Comparison of ENCODE assay signal across 5 cellular contexts in the genomic region with DNA sequence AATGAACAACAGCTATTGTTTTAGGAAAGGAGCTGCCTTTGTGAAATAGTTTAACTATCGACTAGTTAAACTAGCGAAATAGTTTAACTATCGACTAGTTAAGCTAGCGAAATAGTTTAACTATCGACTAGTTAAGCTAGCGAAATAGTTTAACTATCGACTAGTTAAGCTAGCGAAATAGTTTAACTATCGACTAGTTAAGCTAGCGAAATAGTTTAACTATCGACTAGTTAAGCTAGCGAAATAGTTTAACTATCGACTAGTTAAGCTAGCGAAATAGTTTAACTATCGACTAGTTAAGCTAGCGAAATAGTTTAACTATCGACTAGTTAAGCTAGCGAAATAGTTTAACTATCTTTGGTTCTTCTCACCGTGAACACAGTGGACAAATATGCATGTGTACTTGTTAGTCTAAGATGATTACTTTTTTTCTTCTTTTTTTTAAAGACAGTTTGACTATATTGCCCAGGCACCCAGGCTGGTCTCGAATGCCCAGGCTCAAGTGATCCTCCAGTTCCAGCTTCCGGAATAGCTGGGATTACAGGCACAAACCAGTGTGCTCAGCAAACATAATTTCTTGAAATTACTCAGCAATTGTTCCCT.
DNase-seq lines count a peak whose midpoint lies in the region; ATAC-seq, FAIRE-seq and TF ChIP-seq lines count a peak whose summit lies in the region.
"Not testable (repeated sequence)": the region's sequence is repeated elsewhere in the genome, so short reads cannot be mapped to it uniquely, and the experiment has no call there.

No MANE protein-coding gene starts in this region.

- not testable (repeated sequence) for H3K4me3 Mint-ChIP-seq in endodermal cell

- not testable (repeated sequence) for TF ChIP-seq POLR2A in K562 (conservative IDR thresholded peaks at IDR 0.05); H1 (IDR thresholded peaks at IDR 0.05; ENCODE audit: control extremely low read depth in 1 of 2, low read depth in 2 of 2, low read length in 2 of 2)

- not testable (repeated sequence) for H3K36me3 ChIP-seq in K562 (ENCODE audit: control insufficient read depth, insufficient read depth, low read length); H1 (ENCODE audit: control insufficient read depth in 2 of 4, insufficient read depth in 4 of 4, low read length in 3 of 4); endodermal cell (ENCODE audit: control insufficient read depth, insufficient read depth, low read length); hepatocyte (replicated peaks; ENCODE audit: insufficient read depth, low read depth)

- not testable (repeated sequence) for H3K27ac Mint-ChIP-seq in endodermal cell

- H2BK120ac ChIP-seq in H1 (replicated peaks; ENCODE audit: low read depth, low read length), result not testable (repeated sequence)

- H3K23me2 ChIP-seq in H1 (ENCODE audit: low read depth, low read length), result not testable (repeated sequence)

- not testable (repeated sequence) for H3K14ac ChIP-seq in H1 (ENCODE audit: insufficient read length)

- H3K56ac ChIP-seq in H1 (replicated peaks; ENCODE audit: insufficient read length, low read depth, low read length), result not testable (repeated sequence)

- not testable (repeated sequence) for FAIRE-seq in K562 (lab: Jason Lieb, UNC); H1 (lab: Jason Lieb, UNC)

- H3K4me3 ChIP-seq in K562; H1 (ENCODE audit: extremely low read depth in 1 of 4, insufficient read depth in 2 of 4, low read depth in 3 of 4, low read length in 4 of 4); endodermal cell (ENCODE audit: low read length); hepatocyte: not testable (repeated sequence)

- not testable (repeated sequence) for H3K4ac ChIP-seq in H1 (replicated peaks; ENCODE audit: insufficient read length, low read depth, low read length)

- WGBS in K562 (ENCODE audit: insufficient coverage, low coverage, missing lambda C conversion rate), result 3% methylated on average over 13 of the region's 21 CpGs
- 94% methylated on average over 14 of the region's 21 CpGs; no CpG with 5 or more reads in 1 of the 2 experiments for WGBS in H1 (ENCODE audit: extremely low coverage in 1 of 2, insufficient coverage in 1 of 2, insufficient read length in 1 of 2, insufficient replicate concordance in 2 of 2, low coverage in 1 of 2, low lambda C conversion rate in 2 of 2, missing lambda C conversion rate in 1 of 2), 2 experiments
- WGBS in endodermal cell (ENCODE audit: insufficient coverage in 1 of 2, insufficient read length in 1 of 2), 2 experiments, result 94 to 95% methylated on average over 3 to 12 of the region's 21 CpGs
- WGBS in hepatocyte (ENCODE audit: low lambda C conversion rate, missing lambda C conversion rate), result 95% methylated on average over 16 of the region's 21 CpGs

- H4K91ac ChIP-seq in H1 (replicated peaks; ENCODE audit: insufficient read length, low read length), result not testable (repeated sequence)

- not testable (repeated sequence) for H3K36me3 Mint-ChIP-seq in endodermal cell (ENCODE audit: low read depth)

- H3K79me2 ChIP-seq in K562 (ENCODE audit: control insufficient read depth, insufficient read depth, low read length); H1 (ENCODE audit: control insufficient read depth in 1 of 2, insufficient read depth in 2 of 2, low read length in 2 of 2); hepatocyte: not testable (repeated sequence)

- not testable (repeated sequence) for H3K9me2 ChIP-seq in hepatocyte (replicated peaks; ENCODE audit: insufficient read depth)

- not testable (repeated sequence) for TF ChIP-seq RAD21 in K562 (CRISPR knock-in tag; conservative IDR thresholded peaks at IDR 0.05 in 1 of 2, IDR thresholded peaks at IDR 0.05 in 1 of 2); H1 (IDR thresholded peaks at IDR 0.05 in 1 of 2, conservative IDR thresholded peaks at IDR 0.05 in 1 of 2; ENCODE audit: low read depth in 2 of 2, low read length in 2 of 2)

- H2AK5ac ChIP-seq in H1 (ENCODE audit: low read depth, low read length), result not testable (repeated sequence)

- in situ Hi-C loops in K562 (cut with MboI), result not testable (repeated sequence)

- TF ChIP-seq EP300 in K562 (IDR thresholded peaks at IDR 0.05; ENCODE audit: low read length); H1 (IDR thresholded peaks at IDR 0.05; ENCODE audit: borderline replicate concordance in 1 of 2, low read depth in 2 of 2, low read length in 2 of 2): not testable (repeated sequence)

- H2AFZ ChIP-seq in K562 (ENCODE audit: low read depth, low read length); H1 (ENCODE audit: low read length); hepatocyte: not testable (repeated sequence)

- not testable (repeated sequence) for BruUV-seq in K562 (replicated peaks; lab: Mats Ljungman, UMichigan)

- intact Hi-C loops in K562 (cut with micrococcal nuclease); left colon (cut with DNase I, micrococcal nuclease): not testable (repeated sequence)

- not testable (repeated sequence) for H3K27me3 ChIP-seq in K562 (ENCODE audit: control insufficient read depth in 2 of 2, insufficient read depth in 2 of 2, low read length in 2 of 2); H1 (replicated peaks in 1 of 4; ENCODE audit: control insufficient read depth in 3 of 4, extremely low read depth in 1 of 4, insufficient read depth in 3 of 4, low read length in 3 of 4); endodermal cell (ENCODE audit: control insufficient read depth, insufficient read depth, low read length, poor library complexity, severe bottlenecking); hepatocyte

- CTCF ChIA-PET in K562 (lab: Yijun Ruan, JAX; ENCODE audit: low intra/inter-chr PET ratio), result not testable (repeated sequence)
- CTCF ChIA-PET in H1 (lab: Charles Lee; ENCODE audit: partially characterized antibody), result interaction anchor here (0.6 to 1.3 kb wide), 6 partner anchors 11 to 598 kb away, joined by 3 to 8 read pairs (median 4); no protein-coding TSS in a partner anchor

- H3K27ac ChIP-seq in K562 (ENCODE audit: extremely low read depth, low read depth, low read length); H1 (ENCODE audit: low read depth, low read length); endodermal cell (ENCODE audit: low read depth, low read length): not testable (repeated sequence)
- peak overlapping the region; percentile 17 for H3K27ac ChIP-seq in hepatocyte

- not testable (repeated sequence) for H3K9me3 Mint-ChIP-seq in endodermal cell

- H2BK15ac ChIP-seq in H1 (ENCODE audit: low read length), result not testable (repeated sequence)

- H4K5ac ChIP-seq in H1 (ENCODE audit: insufficient read length, low read depth, low read length), result not testable (repeated sequence)

- not testable (repeated sequence) for H3K4me2 ChIP-seq in K562 (ENCODE audit: insufficient read depth, low read length); H1 (ENCODE audit: insufficient read depth in 1 of 2, low read depth in 2 of 2, low read length in 2 of 2); hepatocyte

- not testable (repeated sequence) for H3K9me1 ChIP-seq in K562 (ENCODE audit: control insufficient read depth, insufficient read depth, low read length)

- POLR2A ChIA-PET in K562 (lab: Yijun Ruan, JAX), result not testable (repeated sequence)
- POLR2A ChIA-PET in H1 (lab: Charles Lee; ENCODE audit: partially characterized antibody), result interaction anchor here (0.6 kb wide), 1 partner anchor 69 kb away, joined by 3 read pairs; no protein-coding TSS in a partner anchor

- H3K79me1 ChIP-seq in H1 (ENCODE audit: low read depth, low read length), result not testable (repeated sequence)

- not testable (repeated sequence) for ATAC-seq in K562
- peak; percentile 29 for ATAC-seq in left colon

- not testable (repeated sequence) for H3K9me3 ChIP-seq in K562 (replicated peaks; ENCODE audit: control insufficient read depth, insufficient read depth, low read depth, low read length); H1 (ENCODE audit: insufficient read depth in 2 of 2, low read depth in 1 of 2, low read length in 1 of 2); endodermal cell (ENCODE audit: control insufficient read depth, low read length); hepatocyte (ENCODE audit: low read depth)

- not testable (repeated sequence) for H2BK5ac ChIP-seq in H1 (ENCODE audit: low read depth, low read length)

- H3K27me3 Mint-ChIP-seq in endodermal cell (ENCODE audit: insufficient read depth), result not testable (repeated sequence)

- H4K8ac ChIP-seq in H1 (ENCODE audit: extremely low read depth, insufficient read depth, low read length), result not testable (repeated sequence)

- not testable (repeated sequence) for H3K4me1 Mint-ChIP-seq in endodermal cell

- not testable (repeated sequence) for H3K18ac ChIP-seq in H1 (ENCODE audit: extremely low read depth, low read length)

- DNase-seq in K562 (ENCODE audit: extremely low read depth in 1 of 4, low spot score in 3 of 4); H1 (ENCODE audit: low read depth in 1 of 2, low spot score in 2 of 2); hepatocyte (ENCODE audit: low spot score); left colon: not testable (repeated sequence)
- peak; percentile 12 for DNase-seq in endodermal cell

- H3K4me1 ChIP-seq in K562 (replicated peaks in 1 of 2; ENCODE audit: control insufficient read depth in 2 of 2, insufficient read depth in 2 of 2, low read length in 2 of 2); H1 (replicated peaks in 1 of 4; ENCODE audit: control insufficient read depth in 3 of 4, insufficient read depth in 4 of 4, low read length in 3 of 4); endodermal cell (ENCODE audit: control insufficient read depth, insufficient read depth, low read length); hepatocyte (ENCODE audit: insufficient read depth): not testable (repeated sequence)

- H2BK20ac ChIP-seq in H1 (ENCODE audit: low read length), result not testable (repeated sequence)

- not testable (repeated sequence) for H2BK12ac ChIP-seq in H1 (ENCODE audit: low read depth, low read length)

- H3K23ac ChIP-seq in H1 (ENCODE audit: insufficient read length), result not testable (repeated sequence)

- TF ChIP-seq CTCF in K562 (IDR thresholded peaks at IDR 0.05 in 2 of 3, conservative IDR thresholded peaks at IDR 0.05 in 1 of 3; ENCODE audit: insufficient read depth in 2 of 3, low read depth in 1 of 3, low read length in 3 of 3); H1 (IDR thresholded peaks at IDR 0.05; ENCODE audit: control extremely low read depth in 1 of 3, insufficient read depth in 1 of 3, low read depth in 1 of 3, low read length in 3 of 3); endodermal cell (conservative IDR thresholded peaks at IDR 0.05); hepatocyte (IDR thresholded peaks at IDR 0.05; ENCODE audit: poor library complexity): not testable (repeated sequence)

- H3K9ac ChIP-seq in K562 (ENCODE audit: insufficient read depth in 1 of 2, low read depth in 2 of 2, low read length in 2 of 2); H1 (replicated peaks in 1 of 4; ENCODE audit: extremely low read depth in 1 of 4, low read depth in 3 of 4, low read length in 3 of 4); endodermal cell (ENCODE audit: extremely low read depth, low read length, poor library complexity, severe bottlenecking): not testable (repeated sequence)

- H4K20me1 ChIP-seq in K562 (replicated peaks; ENCODE audit: control insufficient read depth, insufficient read depth, low read length); H1 (replicated peaks in 1 of 2; ENCODE audit: control insufficient read depth in 1 of 2, insufficient read depth in 2 of 2, low read length in 2 of 2); hepatocyte (ENCODE audit: insufficient read depth, poor library complexity, severe bottlenecking): not testable (repeated sequence)
